In the genomic region with DNA sequence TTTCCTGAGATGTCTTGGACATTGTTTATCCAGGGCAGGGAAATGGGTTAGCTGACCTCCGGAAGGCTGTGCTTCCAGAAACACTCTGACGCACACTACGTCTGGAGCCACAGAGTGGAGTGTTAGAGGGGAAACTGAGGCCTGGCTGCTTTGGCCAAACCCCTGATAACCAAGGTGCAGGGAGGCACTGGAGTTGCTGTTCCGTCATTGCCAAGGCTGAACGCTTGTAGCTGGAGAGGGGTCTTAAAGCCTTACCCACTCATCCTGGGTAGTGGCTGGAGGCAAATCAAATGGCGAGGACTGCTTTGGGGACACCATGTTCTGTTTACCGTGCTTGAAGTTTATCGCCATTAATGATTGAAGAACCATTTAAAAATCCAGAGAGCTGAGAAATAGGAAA, we compare ENCODE assay signal across 1 cellular context.
TF ChIP-seq lines count a peak whose summit lies in the region.

No MANE protein-coding gene starts in this region.

TF ChIP-seq in WTC11, 78 proteins besides CTCF, POLR2A, EP300 and RAD21 (continued from another document):
- TF ChIP-seq, protein P1, sequence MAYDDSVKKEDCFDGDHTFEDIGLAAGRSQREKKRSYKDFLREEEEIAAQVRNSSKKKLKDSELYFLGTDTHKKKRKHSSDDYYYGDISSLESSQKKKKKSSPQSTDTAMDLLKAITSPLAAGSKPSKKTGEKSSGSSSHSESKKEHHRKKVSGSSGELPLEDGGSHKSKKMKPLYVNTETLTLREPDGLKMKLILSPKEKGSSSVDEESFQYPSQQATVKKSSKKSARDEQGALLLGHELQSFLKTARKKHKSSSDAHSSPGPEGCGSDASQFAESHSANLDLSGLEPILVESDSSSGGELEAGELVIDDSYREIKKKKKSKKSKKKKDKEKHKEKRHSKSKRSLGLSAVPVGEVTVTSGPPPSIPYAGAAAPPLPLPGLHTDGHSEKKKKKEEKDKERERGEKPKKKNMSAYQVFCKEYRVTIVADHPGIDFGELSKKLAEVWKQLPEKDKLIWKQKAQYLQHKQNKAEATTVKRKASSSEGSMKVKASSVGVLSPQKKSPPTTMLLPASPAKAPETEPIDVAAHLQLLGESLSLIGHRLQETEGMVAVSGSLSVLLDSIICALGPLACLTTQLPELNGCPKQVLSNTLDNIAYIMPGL (CRISPR knock-in tag; IDR thresholded peaks at IDR 0.05), result no peak
